Comparison of ENCODE assay signal across 25 cellular contexts in genomic region chr14:82647088-82647697, GRCh38.
"Had no signal": no experiment of that assay in that cellular context is flagged by ENCODE, and none has a peak within 500 bp of the region (broad histone marks: within the 10 kb centered on the region; RNA-seq: fewer than 3 reads in every experiment).

No MANE protein-coding gene starts in this region.

- H3K27me3 ChIP-seq: brain microvascular endothelial cell, dorsolateral prefrontal cortex, heart left ventricle had no signal

- H3K36me3 ChIP-seq: brain microvascular endothelial cell, heart left ventricle had no signal

- H3K4me1 ChIP-seq: heart left ventricle had no signal

- DNase-seq: activated CD4-positive, alpha-beta T cell treated with anti-CD3 and anti-CD28 coated beads for 1 hour; activated CD4-positive, alpha-beta T cell treated with anti-CD3 and anti-CD28 coated beads for 48 hours; activated CD4-positive, alpha-beta T cell treated with anti-CD3 and anti-CD28 coated beads, Interleukin-2, amount 50 U/mL, for 1 hour; activated CD4-positive, alpha-beta T cell treated with anti-CD3 and anti-CD28 coated beads, Interleukin-2, amount 50 U/mL, for 48 hours; activated CD4-positive, CD25-positive, alpha-beta regulatory T cell; activated CD8-positive, alpha-beta memory T cell treated with anti-CD3 and anti-CD28 coated beads for 24 hours; activated CD8-positive, alpha-beta T cell treated with anti-CD3 and anti-CD28 coated beads for 36 hours; activated effector memory CD4-positive, alpha-beta T cell treated with Interleukin-2 at 50 U/mL for 16 hours; activated gamma-delta T cell treated with Interleukin-2 at 50 U/mL for 16 hours; activated naive CD4-positive, alpha-beta T cell treated with anti-CD3 and anti-CD28 coated beads, Interleukin-2, amount 50 U/mL, for 16 hours; activated naive CD4-positive, alpha-beta T cell treated with Interleukin-2 at 50 U/mL for 16 hours; activated T-cell treated with anti-CD3 and anti-CD28 coated beads, Interleukin-2, amount 50 U/mL, for 4 hours; amniotic stem cell; anterior cingulate cortex; brain microvascular endothelial cell; dorsolateral prefrontal cortex; effector memory CD4-positive, alpha-beta T cell; endodermal cell; foreskin fibroblast; glutamatergic neuron; heart left ventricle; T-helper 2 cell had no signal

- ATAC-seq: activated CD8-positive, alpha-beta T cell treated with anti-CD3 and anti-CD28 coated beads for 36 hours; activated T-cell treated with anti-CD3 and anti-CD28 coated beads, Interleukin-2, amount 50 U/mL, for 4 hours; activated T-helper 17 cell treated with anti-CD3 and anti-CD28 coated beads, Interleukin-2, amount 50 U/mL, for 72 hours; esophagus mucosa; heart left ventricle had no signal

- H3K4me3 ChIP-seq: coronary artery, dorsolateral prefrontal cortex, heart left ventricle had no signal

- H3K27ac ChIP-seq: brain microvascular endothelial cell, coronary artery, dorsolateral prefrontal cortex, heart left ventricle had no signal
